ENCODE assay signal across 9 cellular contexts in genomic region chr11:74171630-74172465, GRCh38. TPM values are rescaled to one million over a fixed set of nuclear protein-coding genes. Genes with fewer than 3 reads are reported as not detected.
DNase-seq lines count a peak whose midpoint lies in the region; ATAC-seq, FAIRE-seq and TF ChIP-seq lines count a peak whose summit lies in the region.
"Had no signal": no experiment of that assay in that cellular context is flagged by ENCODE, and none has a peak within 500 bp of the region (broad histone marks: within the 10 kb centered on the region; RNA-seq: fewer than 3 reads in every experiment).

No MANE protein-coding gene starts in this region.

- H3K4me3 ChIP-seq in CD8-positive, alpha-beta memory T cell (ENCODE audit: low read length), result peak overlapping the region; percentile 83
- H3K4me3 ChIP-seq in endothelial cell of umbilical vein (replicated peaks in 1 of 3; ENCODE audit: insufficient read depth in 1 of 3, low read depth in 1 of 3, low read length in 3 of 3) (peak overlapping the region; percentile 44 to 76 (median 67)), osteoblast (ENCODE audit: insufficient read depth, low read length) (peak overlapping the region; percentile 88)

- H3K79me2 ChIP-seq in endothelial cell of umbilical vein (ENCODE audit: control insufficient read depth, insufficient read depth, low read length) (peaks cover 29% of the 10 kb centered on the region), osteoblast (ENCODE audit: insufficient read depth, low read length) (peaks cover 66% of the 10 kb centered on the region)

- peaks cover 8 to 22% (median 13%) of the 10 kb centered on the region in 3 donors for H3K4me1 Mint-ChIP-seq in CD8-positive, alpha-beta memory T cell
- H3K4me1 Mint-ChIP-seq in activated naive CD8-positive, alpha-beta T cell treated with anti-CD3 and anti-CD28 coated beads, Interleukin-2, amount 50 U/mL, for 24 hours, result peaks cover 21% of the 10 kb centered on the region

- dilution Hi-C loops in endothelial cell of umbilical vein (cut with MboI; ENCODE audit: extremely low pct_ligation_motif_present, low sequenced_read_pairs), result no loop called here

- H3K4me2 ChIP-seq in endothelial cell of umbilical vein (ENCODE audit: insufficient read depth, low read length) (peak overlapping the region; percentile 83), osteoblast (ENCODE audit: insufficient read depth, low read length) (peak overlapping the region; percentile 97)

- no peak for TF ChIP-seq CTCF in endothelial cell of umbilical vein (IDR thresholded peaks at IDR 0.05; ENCODE audit: extremely low read depth in 1 of 2, insufficient read depth in 1 of 2, low read depth in 1 of 2, low read length in 2 of 2)
- no peak for TF ChIP-seq CTCF in osteoblast (IDR thresholded peaks at IDR 0.05; ENCODE audit: extremely low read depth, low read depth, low read length)

- peak overlapping the region; percentile 69 for H3K9ac ChIP-seq in endothelial cell of umbilical vein (replicated peaks; ENCODE audit: extremely low read depth, insufficient read depth, low read length)

- no TSS peak for BruUV-seq in endothelial cell of umbilical vein (replicated peaks; lab: Mats Ljungman, UMichigan)

- no peaks in the 10 kb centered on the region for H3K9me3 ChIP-seq in CD8-positive, alpha-beta memory T cell (ENCODE audit: low read length)
- no peaks in the 10 kb centered on the region for H3K9me3 ChIP-seq in endothelial cell of umbilical vein (replicated peaks; ENCODE audit: control insufficient read depth, insufficient read depth, low read length)
- H3K9me3 ChIP-seq in osteoblast (ENCODE audit: low read depth, low read length), result no peaks in the 10 kb centered on the region

- H2AFZ ChIP-seq in endothelial cell of umbilical vein (ENCODE audit: low read depth, low read length), result peak overlapping the region; percentile 37
- peak overlapping the region; percentile 98 for H2AFZ ChIP-seq in osteoblast (ENCODE audit: low read length)

- H3K36me3 Mint-ChIP-seq in CD8-positive, alpha-beta memory T cell, result peaks cover 0 to 24% (median 4%) of the 10 kb centered on the region in 3 donors
- peaks cover 25% of the 10 kb centered on the region for H3K36me3 Mint-ChIP-seq in activated naive CD8-positive, alpha-beta T cell treated with anti-CD3 and anti-CD28 coated beads, Interleukin-2, amount 50 U/mL, for 24 hours (ENCODE audit: low read depth)

- no peaks in the 10 kb centered on the region for H4K20me1 ChIP-seq in endothelial cell of umbilical vein (replicated peaks; ENCODE audit: control insufficient read depth, extremely low read depth, insufficient read depth, low read length)
- H4K20me1 ChIP-seq in osteoblast (ENCODE audit: insufficient read depth, low read length), result peaks cover 11% of the 10 kb centered on the region

- H3K27ac Mint-ChIP-seq in CD8-positive, alpha-beta memory T cell, result no peak overlapping the region
- H3K27ac Mint-ChIP-seq in activated naive CD8-positive, alpha-beta T cell treated with anti-CD3 and anti-CD28 coated beads, Interleukin-2, amount 50 U/mL, for 24 hours, result no peak overlapping the region

- no peaks in the 10 kb centered on the region for H3K27me3 Mint-ChIP-seq in CD8-positive, alpha-beta memory T cell
- H3K27me3 Mint-ChIP-seq in activated naive CD8-positive, alpha-beta T cell treated with anti-CD3 and anti-CD28 coated beads, Interleukin-2, amount 50 U/mL, for 24 hours, result no peaks in the 10 kb centered on the region
- H3K27me3 Mint-ChIP-seq: central memory CD8-positive, alpha-beta T cell had no signal

- CTCF ChIA-PET in CD8-positive, alpha-beta memory T cell (lab: Charles Lee), result interaction anchor here (1.1 to 2.1 kb wide), 2 partner anchors 201 to 208 kb away, joined by 4 to 5 read pairs; no protein-coding TSS in a partner anchor
- CTCF ChIA-PET in endothelial cell of umbilical vein (lab: Charles Lee), result interaction anchor here (1.3 to 2.4 kb wide), 4 partner anchors 24 to 278 kb away, joined by 3 to 11 read pairs (median 5); no protein-coding TSS in a partner anchor

- H3K36me3 ChIP-seq in CD8-positive, alpha-beta memory T cell (ENCODE audit: insufficient read depth, low read length), result peaks cover 11% of the 10 kb centered on the region
- H3K36me3 ChIP-seq in endothelial cell of umbilical vein (ENCODE audit: control insufficient read depth in 2 of 2, extremely low read depth in 1 of 2, insufficient read depth in 2 of 2, low read length in 2 of 2) (peaks cover 0 to under 1% of the 10 kb centered on the region in 2 experiments), osteoblast (ENCODE audit: insufficient read depth, low read length) (peaks cover 10% of the 10 kb centered on the region)

- no peaks in the 10 kb centered on the region for H3K27me3 ChIP-seq in CD8-positive, alpha-beta memory T cell (ENCODE audit: insufficient read depth, low read length, poor library complexity, severe bottlenecking)
- H3K27me3 ChIP-seq in endothelial cell of umbilical vein (ENCODE audit: control insufficient read depth in 2 of 2, insufficient read depth in 2 of 2, low read length in 2 of 2) (no peaks in the 10 kb centered on the region), osteoblast (ENCODE audit: insufficient read depth, low read length) (no peaks in the 10 kb centered on the region)

- H3K9me3 Mint-ChIP-seq in CD8-positive, alpha-beta memory T cell, result no peaks in the 10 kb centered on the region
- no peaks in the 10 kb centered on the region for H3K9me3 Mint-ChIP-seq in activated naive CD8-positive, alpha-beta T cell treated with anti-CD3 and anti-CD28 coated beads, Interleukin-2, amount 50 U/mL, for 24 hours
- H3K9me3 Mint-ChIP-seq: central memory CD8-positive, alpha-beta T cell had no signal

- no peak for TF ChIP-seq POLR2A in endothelial cell of umbilical vein (IDR thresholded peaks at IDR 0.05; ENCODE audit: low read depth, low read length)

- ATAC-seq in activated naive CD8-positive, alpha-beta T cell treated with anti-CD3 and anti-CD28 coated beads, Interleukin-2, amount 50 U/mL, for 24 hours, result no peak
- no peak for ATAC-seq in HG03025 (IDR thresholded peaks at IDR 0.05; ENCODE audit: low FRiP score, unreplicated experiment)

- intact Hi-C loops in endothelial cell of umbilical vein (cut with micrococcal nuclease), result loop anchor here (1.0 to 5.0 kb wide), 4 partner anchors 34 to 208 kb away; partner anchors contain the start of gene UCP2

- H3K4me3 Mint-ChIP-seq in CD8-positive, alpha-beta memory T cell, result no peak overlapping the region
- H3K4me3 Mint-ChIP-seq in activated naive CD8-positive, alpha-beta T cell treated with anti-CD3 and anti-CD28 coated beads, Interleukin-2, amount 50 U/mL, for 24 hours, result no peak overlapping the region
- H3K4me3 Mint-ChIP-seq: central memory CD8-positive, alpha-beta T cell had no signal

- FAIRE-seq in endothelial cell of umbilical vein (lab: Jason Lieb, UNC), result no peak

- H3K4me1 ChIP-seq in CD8-positive, alpha-beta memory T cell (ENCODE audit: insufficient read depth, low read length), result peaks cover 33% of the 10 kb centered on the region
- H3K4me1 ChIP-seq in endothelial cell of umbilical vein (ENCODE audit: control insufficient read depth, extremely low read depth, insufficient read depth, low read length), result peaks cover 17% of the 10 kb centered on the region
- peaks cover 21% of the 10 kb centered on the region for H3K4me1 ChIP-seq in osteoblast (ENCODE audit: insufficient read depth, low read length)

- H3K9me1 ChIP-seq in endothelial cell of umbilical vein (replicated peaks; ENCODE audit: control insufficient read depth, extremely low read depth, insufficient read depth, low read length), result no peaks in the 10 kb centered on the region

- no peak for DNase-seq in CD8-positive, alpha-beta memory T cell
- DNase-seq in NCI-H69 (lab: John Stamatoyannopoulos, UW) (peak; percentile 53), endothelial cell of umbilical vein (ENCODE audit: low read depth, low spot score) (peak; percentile 18), osteoblast (ENCODE audit: insufficient read length, low spot score, missing footprints) (peak; percentile 75), NCI-H345 treated with DMSO at 0.1 percent for 48 hours (lab: John Stamatoyannopoulos, UW; ENCODE audit: unreplicated experiment) (no peak), hypothalamus (lab: John Stamatoyannopoulos, UW) (no peak)
- no peak for DNase-seq in activated naive CD8-positive, alpha-beta T cell treated with anti-CD3 and anti-CD28 coated beads, Interleukin-2, amount 50 U/mL, for 24 hours

- POLR2A ChIA-PET in CD8-positive, alpha-beta memory T cell (lab: Charles Lee), result interaction anchor here (0.8 to 1.5 kb wide), 3 partner anchors 50 to 321 kb away, joined by 3 to 6 read pairs (median 3); partner anchors contain the start of gene LIPT2
- POLR2A ChIA-PET in endothelial cell of umbilical vein (lab: Charles Lee), result no interaction called here

- peak overlapping the region; percentile 88 for H3K27ac ChIP-seq in CD8-positive, alpha-beta memory T cell (ENCODE audit: low read depth, low read length)
- H3K27ac ChIP-seq in endothelial cell of umbilical vein (ENCODE audit: insufficient read depth, low read depth, low read length) (peak overlapping the region; percentile 54), osteoblast (ENCODE audit: low read depth, low read length) (peak overlapping the region; percentile 84)

TF ChIP-seq in endothelial cell of umbilical vein, 7 proteins besides CTCF, POLR2A, EP300 and RAD21 (continues in another document):
- TF ChIP-seq FOS (IDR thresholded peaks at IDR 0.05; ENCODE audit: borderline replicate concordance, insufficient read depth, low read length), result no peak

RNA-seq across cellular contexts. Expression of gene PPME1, which starts 0.8 kb away (rescaled TPM):
- total RNA-seq in CD8-positive, alpha-beta memory T cell, result 10 to 100 TPM; 33.0 to 42.0 TPM
- polyA plus RNA-seq in CD8-positive, alpha-beta memory T cell, result 20.9 TPM
- total RNA-seq in endothelial cell of umbilical vein (35.0 and 37.2 TPM in 2 replicates), osteoblast (16.5 and 18.5 TPM in 2 replicates)
- polyA plus RNA-seq in endothelial cell of umbilical vein, result 49.9 and 56.6 TPM in 2 replicates
- polyA plus RNA-seq in endothelial cell of umbilical vein (2011; cell fraction: cytosol; rRNA removed), result 45.3 and 46.8 TPM in 2 replicates
- 43.2 and 44.5 TPM in 2 replicates for polyA plus RNA-seq in endothelial cell of umbilical vein (2011; cell fraction: nucleus; rRNA removed)
- 33.7 and 36.0 TPM in 2 replicates for polyA plus RNA-seq in endothelial cell of umbilical vein (2012)
- polyA minus RNA-seq in endothelial cell of umbilical vein, result 43.4 and 44.7 TPM in 2 replicates
- 44.4 TPM for polyA minus RNA-seq in endothelial cell of umbilical vein (2011; cell fraction: cytosol; rRNA and poly(A)+ RNA removed)
- 36.1 and 65.8 TPM in 2 replicates for polyA minus RNA-seq in endothelial cell of umbilical vein (2011; cell fraction: nucleus; rRNA and poly(A)+ RNA removed)

RNA-seq across cellular contexts. Expression of gene C2CD3, which starts 1.0 kb away (rescaled TPM):
- 10 to 100 TPM; 35.6 to 41.7 TPM for total RNA-seq in CD8-positive, alpha-beta memory T cell
- polyA plus RNA-seq in CD8-positive, alpha-beta memory T cell, result 9.1 TPM
- 26.2 and 36.6 TPM in 2 replicates for total RNA-seq in endothelial cell of umbilical vein
- polyA plus RNA-seq in endothelial cell of umbilical vein, result 12.9 and 13.2 TPM in 2 replicates
- polyA plus RNA-seq in endothelial cell of umbilical vein (2011; cell fraction: cytosol; rRNA removed), result 11.1 and 13.1 TPM in 2 replicates
- 25.4 and 36.2 TPM in 2 replicates for polyA plus RNA-seq in endothelial cell of umbilical vein (2011; cell fraction: nucleus; rRNA removed)
- 15.1 and 22.4 TPM in 2 replicates for polyA plus RNA-seq in endothelial cell of umbilical vein (2012)
- 63.7 and 69.9 TPM in 2 replicates for polyA minus RNA-seq in endothelial cell of umbilical vein
- 30.3 TPM for polyA minus RNA-seq in endothelial cell of umbilical vein (2011; cell fraction: cytosol; rRNA and poly(A)+ RNA removed)
- 51.6 and 77.2 TPM in 2 replicates for polyA minus RNA-seq in endothelial cell of umbilical vein (2011; cell fraction: nucleus; rRNA and poly(A)+ RNA removed)
- total RNA-seq in osteoblast, result 12.4 and 14.1 TPM in 2 replicates

Comparison
In these comparisons a context has a peak if more than half of its experiments do, and no peak if none do; other contexts are left out.
1. DNase-seq: peak in NCI-H69 (single experiment), endothelial cell of umbilical vein (single experiment) and osteoblast (single experiment); none in CD8-positive, alpha-beta memory T cell (0 of 5), NCI-H345 treated with DMSO at 0.1 percent for 48 hours (single experiment), activated naive CD8-positive, alpha-beta T cell treated with anti-CD3 and anti-CD28 coated beads, Interleukin-2, amount 50 U/mL, for 24 hours (single experiment) and hypothalamus (0 of 51).
2. Peak in every context shown above with its lines, with median percentiles within 50 percentile points of each other: H3K27ac ChIP-seq and H3K4me3 ChIP-seq.